8 cellular contexts compared by ENCODE assay signal in the genomic region with DNA sequence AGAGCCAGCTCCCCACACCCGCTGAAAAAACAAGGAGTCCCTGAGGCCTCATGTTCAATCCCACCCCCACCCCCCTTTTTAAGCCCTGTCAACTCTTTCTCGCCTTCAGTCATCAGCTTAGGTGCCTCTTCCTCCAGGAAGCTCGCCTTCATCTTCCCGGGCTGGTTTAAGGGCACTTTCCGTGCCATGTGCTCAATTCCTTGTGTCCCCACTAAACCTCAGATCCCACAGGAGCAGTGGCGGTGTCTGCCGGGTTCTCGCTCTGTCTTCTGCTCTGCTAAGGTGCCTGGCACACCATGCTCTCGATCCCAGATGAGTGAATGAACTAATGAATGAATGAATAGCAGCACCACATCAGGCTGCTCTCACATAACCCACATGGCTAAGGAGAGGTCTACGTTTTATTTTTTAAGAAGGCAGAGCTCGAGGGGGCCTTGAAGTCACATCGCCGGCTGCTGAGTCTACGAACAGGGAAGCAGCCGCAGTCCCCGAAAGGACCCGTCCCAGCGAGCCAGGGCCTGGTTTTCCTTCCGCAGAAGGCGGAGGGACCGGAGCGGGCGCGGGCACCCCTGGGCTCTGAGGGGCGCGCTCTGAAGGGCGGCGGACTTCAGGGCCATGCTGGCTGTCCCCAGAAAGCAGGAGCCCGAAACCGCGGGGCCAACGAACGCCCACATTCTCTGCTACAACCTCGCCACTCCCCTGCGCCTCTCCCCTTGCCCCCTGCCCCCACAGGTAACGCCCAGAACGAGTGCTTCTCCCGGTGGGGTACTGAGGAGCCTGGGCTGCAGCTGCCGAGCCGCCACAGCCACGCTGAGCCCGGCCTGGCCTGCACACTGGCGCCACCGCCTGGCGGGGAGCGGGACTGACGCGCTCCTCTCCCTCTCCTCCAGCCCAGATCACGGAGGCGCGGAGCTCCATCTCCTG.
DNase-seq lines count a peak whose midpoint lies in the region; ATAC-seq and TF ChIP-seq lines count a peak whose summit lies in the region.

No MANE protein-coding gene starts in this region.

- peak overlapping the region; percentile 62 for H3K4me3 ChIP-seq in GM12865 (ENCODE audit: low read depth, low read length)
- no peak overlapping the region for H3K4me3 ChIP-seq in HCT116 (replicated peaks in 1 of 2; ENCODE audit: low read depth in 1 of 2, low read length in 2 of 2)
- peak overlapping the region; percentile 19; the same call in 1 of the 2 replicates for H3K4me3 ChIP-seq in MM.1S (ENCODE audit: low read length)
- peak overlapping the region; percentile 42 for H3K4me3 ChIP-seq in iPS-15b (ENCODE audit: low read depth, low read length)
- H3K4me3 ChIP-seq in skeletal muscle cell (ENCODE audit: low read depth, low read length): peak overlapping the region; percentile 45

- H3K4me1 Mint-ChIP-seq in T-helper 2 cell treated with Interferon-gamma antibody and Interleukin-4, amounts not matched to agents 5 μg/mL and 100 μg/mL, for 36 hours (ENCODE audit: low read depth): peaks cover 5% of the 10 kb centered on the region

- TF ChIP-seq RAD21 in HCT116 (IDR thresholded peaks at IDR 0.05; ENCODE audit: low read depth): peak; percentile 82

- H2AFZ ChIP-seq in HCT116 (ENCODE audit: low read depth, low read length, poor library complexity, severe bottlenecking) (no peak overlapping the region), MM.1S (ENCODE audit: low read length) (peak overlapping the region; percentile 35)

- TF ChIP-seq POLR2A in HCT116 (IDR thresholded peaks at IDR 0.05; ENCODE audit: borderline replicate concordance, extremely low read depth, insufficient read depth, insufficient read length): no peak

- H3K36me3 Mint-ChIP-seq in T-helper 2 cell treated with Interferon-gamma antibody and Interleukin-4, amounts not matched to agents 5 μg/mL and 100 μg/mL, for 36 hours (ENCODE audit: low read depth): no peaks in the 10 kb centered on the region

- no peaks in the 10 kb centered on the region for H4K20me1 ChIP-seq in HCT116 (ENCODE audit: insufficient read depth)
- no peaks in the 10 kb centered on the region for H4K20me1 ChIP-seq in MM.1S (ENCODE audit: insufficient read depth, low read length)

- no TSS peak for BruUV-seq in HCT116 (replicated peaks; lab: Mats Ljungman, UMichigan)

- H3K9ac ChIP-seq in HCT116 (ENCODE audit: low read length) (no peak overlapping the region), MM.1S (ENCODE audit: low read length) (no peak overlapping the region), iPS-15b (ENCODE audit: low read depth, low read length) (peak overlapping the region; percentile 57)

- CTCF ChIA-PET in HCT116 (lab: Charles Lee): interaction anchor here (0.6 to 7.8 kb wide), 25 partner anchors 9 to 547 kb away, joined by 3 to 50 read pairs (median 5); no protein-coding TSS in a partner anchor

- peaks cover 37% of the 10 kb centered on the region for H3K27me3 Mint-ChIP-seq in T-helper 2 cell treated with Interferon-gamma antibody and Interleukin-4, amounts not matched to agents 5 μg/mL and 100 μg/mL, for 36 hours (ENCODE audit: low read depth)

- peak overlapping the region; percentile 51 for H3K4me2 ChIP-seq in HCT116 (ENCODE audit: low read length)
- H3K4me2 ChIP-seq in MM.1S (ENCODE audit: low read depth, low read length): peak overlapping the region; percentile 58; the same call in 1 of the 2 replicates

- ATAC-seq in HCT116: peak; percentile 98

- H3K27ac Mint-ChIP-seq in T-helper 2 cell treated with Interferon-gamma antibody and Interleukin-4, amounts not matched to agents 5 μg/mL and 100 μg/mL, for 36 hours: no peak overlapping the region

- H3K9me3 ChIP-seq in HCT116 (ENCODE audit: control insufficient read depth in 1 of 2, insufficient read depth in 1 of 2, low read depth in 1 of 2, low read length in 2 of 2): no peaks in the 10 kb centered on the region
- H3K9me3 ChIP-seq in MM.1S (replicated peaks; ENCODE audit: insufficient read depth, low read length): no peaks in the 10 kb centered on the region
- no peaks in the 10 kb centered on the region for H3K9me3 ChIP-seq in iPS-15b (ENCODE audit: control insufficient read depth, insufficient read depth, low read length)

- intact Hi-C loops in HCT116 (cut with micrococcal nuclease): loop anchor here (1.0 to 5.0 kb wide), 2 partner anchors 459 to 537 kb away; no protein-coding TSS in a partner anchor

- H3K4me1 ChIP-seq in HCT116 (ENCODE audit: control insufficient read depth in 1 of 2, insufficient read depth in 2 of 2, low read length in 2 of 2) (peaks cover 0 to 7% of the 10 kb centered on the region in 2 experiments; a peak in 1 of 4 replicates), MM.1S (ENCODE audit: low read length) (no peaks in the 10 kb centered on the region), iPS-15b (ENCODE audit: control insufficient read depth, insufficient read depth, low read length) (peaks cover 28% of the 10 kb centered on the region)

- RAD21 ChIA-PET in HCT116 (lab: Charles Lee; ENCODE audit: low non-redundant PET in 1 of 2, low total read pairs in 2 of 2, uncharacterized antibody in 2 of 2, unreplicated experiment in 2 of 2): interaction anchor here (0.8 to 1.1 kb wide), 3 partner anchors 180 to 545 kb away, joined by 3 read pairs; no protein-coding TSS in a partner anchor

- POLR2A ChIA-PET in HCT116 (lab: Charles Lee): no interaction called here

- no peaks in the 10 kb centered on the region for H3K9me3 Mint-ChIP-seq in T-helper 2 cell treated with Interferon-gamma antibody and Interleukin-4, amounts not matched to agents 5 μg/mL and 100 μg/mL, for 36 hours

- peak; percentile 99 for TF ChIP-seq CTCF in GM12865 (IDR thresholded peaks at IDR 0.05; ENCODE audit: insufficient read depth, low read depth, low read length, missing control alignments)
- peak; percentile 67 to 97 (median 90) for TF ChIP-seq CTCF in HCT116 (IDR thresholded peaks at IDR 0.05 in 2 of 3, conservative IDR thresholded peaks at IDR 0.05 in 1 of 3; ENCODE audit: borderline replicate concordance in 1 of 3, insufficient read depth in 1 of 3, low read depth in 2 of 3, low read length in 2 of 3)
- TF ChIP-seq CTCF in MM.1S (IDR thresholded peaks at IDR 0.05; ENCODE audit: low read length): peak; percentile 95

- DNase-seq in GM12865 (ENCODE audit: low read depth) (peak; percentile 85), HCT116 (ENCODE audit: low read depth, low spot score) (peak; percentile 6), MM.1S (peak; percentile 56), astrocyte of the hippocampus (ENCODE audit: low read depth, low spot score) (peak; percentile 91), skeletal muscle cell (ENCODE audit: low read depth) (no peak), epidermal melanocyte (ENCODE audit: insufficient read length, low spot score) (no peak)
- DNase-seq in T-helper 2 cell treated with Interferon-gamma antibody and Interleukin-4, amounts not matched to agents 5 μg/mL and 100 μg/mL, for 36 hours (ENCODE audit: low spot score): peak; percentile 55

- peak overlapping the region; percentile 60 for H3K4me3 Mint-ChIP-seq in T-helper 2 cell treated with Interferon-gamma antibody and Interleukin-4, amounts not matched to agents 5 μg/mL and 100 μg/mL, for 36 hours

- no peaks in the 10 kb centered on the region for H3K9me2 ChIP-seq in HCT116 (ENCODE audit: insufficient read depth)
- H3K9me2 ChIP-seq in MM.1S (replicated peaks; ENCODE audit: insufficient read depth, low read length): no peaks in the 10 kb centered on the region

- H3K79me2 ChIP-seq in HCT116 (ENCODE audit: insufficient read depth, low read length) (no peaks in the 10 kb centered on the region), MM.1S (ENCODE audit: low read length) (no peaks in the 10 kb centered on the region)

- H3K27ac ChIP-seq in HCT116 (ENCODE audit: low read depth, low read length) (no peak overlapping the region), MM.1S (ENCODE audit: low read length) (no peak overlapping the region)

- H3K27me3 ChIP-seq in HCT116 (ENCODE audit: insufficient read depth, low read length): peaks cover 10% of the 10 kb centered on the region; the same call in 1 of the 2 replicates
- H3K27me3 ChIP-seq in MM.1S (replicated peaks; ENCODE audit: insufficient read depth, low read length): no peaks in the 10 kb centered on the region
- peaks cover 4% of the 10 kb centered on the region for H3K27me3 ChIP-seq in iPS-15b (ENCODE audit: control insufficient read depth, insufficient read depth, low read length)

- H3K36me3 ChIP-seq in HCT116 (ENCODE audit: control insufficient read depth in 1 of 2, insufficient read depth in 2 of 2, low read length in 2 of 2) (no peaks in the 10 kb centered on the region), MM.1S (replicated peaks; ENCODE audit: insufficient read depth, low read length) (no peaks in the 10 kb centered on the region), iPS-15b (ENCODE audit: control insufficient read depth, insufficient read depth, low read length) (no peaks in the 10 kb centered on the region)

- no peaks in the 10 kb centered on the region for H3F3A ChIP-seq in MM.1S (ENCODE audit: insufficient read depth, low read length)

TF ChIP-seq in HCT116, 20 proteins besides CTCF, POLR2A, EP300 and RAD21:
- TF ChIP-seq EZH2 (IDR thresholded peaks at IDR 0.05) (no peak), ZFX (IDR thresholded peaks at IDR 0.05) (no peak), TCF7L2 (IDR thresholded peaks at IDR 0.05; ENCODE audit: borderline replicate concordance, extremely low read depth, insufficient read depth, insufficient read length) (no peak), FOSL1 (IDR thresholded peaks at IDR 0.05; ENCODE audit: low read depth) (no peak), SIN3A (IDR thresholded peaks at IDR 0.05; ENCODE audit: low read depth) (no peak)
- TF ChIP-seq, protein P1, sequence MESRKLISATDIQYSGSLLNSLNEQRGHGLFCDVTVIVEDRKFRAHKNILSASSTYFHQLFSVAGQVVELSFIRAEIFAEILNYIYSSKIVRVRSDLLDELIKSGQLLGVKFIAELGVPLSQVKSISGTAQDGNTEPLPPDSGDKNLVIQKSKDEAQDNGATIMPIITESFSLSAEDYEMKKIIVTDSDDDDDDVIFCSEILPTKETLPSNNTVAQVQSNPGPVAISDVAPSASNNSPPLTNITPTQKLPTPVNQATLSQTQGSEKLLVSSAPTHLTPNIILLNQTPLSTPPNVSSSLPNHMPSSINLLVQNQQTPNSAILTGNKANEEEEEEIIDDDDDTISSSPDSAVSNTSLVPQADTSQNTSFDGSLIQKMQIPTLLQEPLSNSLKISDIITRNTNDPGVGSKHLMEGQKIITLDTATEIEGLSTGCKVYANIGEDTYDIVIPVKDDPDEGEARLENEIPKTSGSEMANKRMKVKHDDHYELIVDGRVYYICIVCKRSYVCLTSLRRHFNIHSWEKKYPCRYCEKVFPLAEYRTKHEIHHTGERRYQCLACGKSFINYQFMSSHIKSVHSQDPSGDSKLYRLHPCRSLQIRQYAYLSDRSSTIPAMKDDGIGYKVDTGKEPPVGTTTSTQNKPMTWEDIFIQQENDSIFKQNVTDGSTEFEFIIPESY (IDR thresholded peaks at IDR 0.05; ENCODE audit: extremely low read depth, insufficient replicate concordance, low read length): no peak
- TF ChIP-seq, protein P2, sequence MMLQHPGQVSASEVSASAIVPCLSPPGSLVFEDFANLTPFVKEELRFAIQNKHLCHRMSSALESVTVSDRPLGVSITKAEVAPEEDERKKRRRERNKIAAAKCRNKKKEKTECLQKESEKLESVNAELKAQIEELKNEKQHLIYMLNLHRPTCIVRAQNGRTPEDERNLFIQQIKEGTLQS (IDR thresholded peaks at IDR 0.05): no peak

Comparison
In these comparisons a context has a peak if more than half of its experiments do, and no peak if none do; other contexts are left out.
1. DNase-seq: peak in GM12865 (single experiment), HCT116 (single experiment), MM.1S (single experiment), T-helper 2 cell treated with Interferon-gamma antibody and Interleukin-4, amounts not matched to agents 5 μg/mL and 100 μg/mL, for 36 hours (single experiment) and astrocyte of the hippocampus (single experiment); none in skeletal muscle cell (single experiment) and epidermal melanocyte (single experiment).
2. H3K4me3 ChIP-seq: peak in GM12865 (single experiment), MM.1S (single experiment), iPS-15b (single experiment) and skeletal muscle cell (single experiment); none in HCT116 (0 of 2).
3. Peak in every context shown above with its lines, with median percentiles within 50 percentile points of each other: CTCF ChIP-seq.